ENCODE assay signal across 8 cellular contexts in the genomic region with DNA sequence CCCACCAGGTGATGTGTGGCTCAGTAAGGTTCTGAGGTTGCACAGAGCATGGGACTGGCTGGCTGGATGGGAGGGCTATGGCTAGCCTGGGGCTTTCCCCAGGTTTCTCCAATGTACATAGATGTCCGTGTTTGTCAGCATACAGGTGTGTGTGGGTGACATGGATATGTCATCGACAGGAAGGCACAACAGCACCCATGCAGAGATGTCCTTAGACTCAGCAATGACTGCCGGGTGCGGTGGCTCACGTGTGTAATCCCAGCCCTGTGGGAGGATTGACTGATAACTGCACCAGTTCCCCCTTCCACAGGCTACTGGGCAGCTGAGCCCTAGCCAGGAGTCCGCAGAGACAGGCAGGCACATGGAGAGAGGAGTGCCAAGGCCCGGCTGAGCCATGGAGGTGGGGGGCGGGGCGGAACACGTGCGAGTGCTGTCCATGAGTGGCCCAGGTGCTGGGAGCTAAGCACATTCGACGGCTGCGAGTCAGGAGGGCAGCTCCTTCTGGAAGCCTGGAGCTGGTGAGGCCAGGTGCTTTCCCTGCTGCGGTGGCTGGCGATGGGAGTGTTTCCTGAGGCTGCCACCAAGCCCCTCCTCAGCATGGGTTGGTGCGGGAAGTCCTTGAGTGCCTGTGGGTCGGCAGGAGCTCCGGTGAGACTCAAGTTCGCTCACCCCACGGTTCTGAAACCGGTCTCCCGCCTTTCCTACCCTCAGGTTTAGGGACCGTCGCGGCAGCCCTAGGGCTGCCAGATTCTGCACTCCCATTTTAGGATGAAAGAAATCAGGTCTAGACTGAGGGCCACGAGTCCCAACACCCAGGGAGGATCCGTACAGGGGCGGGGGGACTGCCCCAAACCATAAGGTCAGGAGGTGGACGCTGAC. TPM values are rescaled to one million over a fixed set of nuclear protein-coding genes. Genes with fewer than 3 reads are reported as not detected.
A peak's percentile ranks its signal among the peaks of the same experiment; 100 is the strongest.
DNase-seq lines count a peak whose midpoint lies in the region; ATAC-seq and TF ChIP-seq lines count a peak whose summit lies in the region.

No MANE protein-coding gene starts in this region.

- no peaks in the 10 kb centered on the region for H3K9me2 ChIP-seq in SK-N-SH

- H2AFZ ChIP-seq in SK-N-SH (ENCODE audit: low read depth): peak overlapping the region; percentile 91

- H3K4me2 ChIP-seq in SK-N-SH: peak overlapping the region; percentile 99

- no peaks in the 10 kb centered on the region for H3K27me3 ChIP-seq in SK-N-SH (ENCODE audit: insufficient read depth)

- H3K36me3 Mint-ChIP-seq in memory B cell: no peaks in the 10 kb centered on the region
- peaks cover 7% of the 10 kb centered on the region for H3K36me3 Mint-ChIP-seq in stimulated activated naive CD8-positive, alpha-beta T cell treated with anti-CD3 and anti-CD28 coated beads, Interleukin-15, Interleukin-2, amounts not matched to agents 100 ng/mL and 50 ng/mL, for 24 hours (ENCODE audit: low read depth)

- TF ChIP-seq RAD21 in SK-N-SH (IDR thresholded peaks at IDR 0.05; ENCODE audit: low read length): no peak

- DNase-seq in HT1080 (ENCODE audit: low read depth) (peak; percentile 15), SK-N-SH (no peak), memory B cell (ENCODE audit: low spot score in 2 of 2) (peak in 1 of 2 donors; percentile 30), AG08395 (ENCODE audit: low spot score) (no peak), NCI-H2081 treated with DMSO at 0.1 percent for 48 hours (lab: John Stamatoyannopoulos, UW) (no peak)

- peak overlapping the region; percentile 65 to 83; a peak in 3 of 4 replicates for H3K27ac ChIP-seq in SK-N-SH (ENCODE audit: low read depth in 2 of 2, low read length in 1 of 2)
- H3K27ac ChIP-seq in cingulate gyrus (ENCODE audit: low read depth, low read length): peak overlapping the region; percentile 84

- 50% methylated on average over 27 of the region's 30 CpGs for WGBS in SK-N-SH (ENCODE audit: low lambda C conversion rate)

- H3K9me3 Mint-ChIP-seq in memory B cell: no peaks in the 10 kb centered on the region
- H3K9me3 Mint-ChIP-seq in stimulated activated naive CD8-positive, alpha-beta T cell treated with anti-CD3 and anti-CD28 coated beads, Interleukin-15, Interleukin-2, amounts not matched to agents 100 ng/mL and 50 ng/mL, for 24 hours: no peaks in the 10 kb centered on the region

- ATAC-seq in GM18907 (IDR thresholded peaks at IDR 0.05; ENCODE audit: unreplicated experiment) (peak; percentile 11), memory B cell (ENCODE audit: low read depth) (peak; percentile 5)

- peaks cover 20% of the 10 kb centered on the region for H3K4me1 Mint-ChIP-seq in memory B cell
- H3K4me1 Mint-ChIP-seq in stimulated activated naive CD8-positive, alpha-beta T cell treated with anti-CD3 and anti-CD28 coated beads, Interleukin-15, Interleukin-2, amounts not matched to agents 100 ng/mL and 50 ng/mL, for 24 hours (ENCODE audit: low read depth): peaks cover 36% of the 10 kb centered on the region

- no peak for TF ChIP-seq EP300 in SK-N-SH (IDR thresholded peaks at IDR 0.05; ENCODE audit: borderline replicate concordance in 1 of 2, low read depth in 1 of 2, low read length in 1 of 2)

- peaks cover 4% of the 10 kb centered on the region; the same call in 1 of the 2 replicates for H3K9me3 ChIP-seq in SK-N-SH

- H3K27ac Mint-ChIP-seq in memory B cell: peak overlapping the region; percentile 96
- peak overlapping the region; percentile 95 for H3K27ac Mint-ChIP-seq in stimulated activated naive CD8-positive, alpha-beta T cell treated with anti-CD3 and anti-CD28 coated beads, Interleukin-15, Interleukin-2, amounts not matched to agents 100 ng/mL and 50 ng/mL, for 24 hours

- peaks cover 10 to 18% of the 10 kb centered on the region in 2 experiments; a peak in 2 of 4 replicates for H3K4me1 ChIP-seq in SK-N-SH (ENCODE audit: control insufficient read depth in 1 of 2, insufficient read depth in 2 of 2, low read depth in 1 of 2, low read length in 1 of 2)

- H3K36me3 ChIP-seq in SK-N-SH (replicated peaks in 1 of 2; ENCODE audit: control insufficient read depth in 1 of 2, insufficient read depth in 2 of 2, low read length in 1 of 2): peaks cover 11 to 15% of the 10 kb centered on the region in 2 experiments

- peaks cover 26% of the 10 kb centered on the region for H3K79me2 ChIP-seq in SK-N-SH (ENCODE audit: insufficient read depth)

- H3K27me3 Mint-ChIP-seq in memory B cell: peaks cover 2% of the 10 kb centered on the region
- no peaks in the 10 kb centered on the region for H3K27me3 Mint-ChIP-seq in stimulated activated naive CD8-positive, alpha-beta T cell treated with anti-CD3 and anti-CD28 coated beads, Interleukin-15, Interleukin-2, amounts not matched to agents 100 ng/mL and 50 ng/mL, for 24 hours

- peak overlapping the region; percentile 69 to 95 for H3K4me3 ChIP-seq in SK-N-SH (ENCODE audit: low read depth in 2 of 2, low read length in 1 of 2)

- H3K9ac ChIP-seq in SK-N-SH: peak overlapping the region; percentile 94

- no peaks in the 10 kb centered on the region for H4K20me1 ChIP-seq in SK-N-SH (ENCODE audit: insufficient read depth)

- POLR2A ChIA-PET in SK-N-SH (lab: Yijun Ruan, JAX): interaction anchor here (0.6 to 1.5 kb wide), 7 partner anchors 9 to 107 kb away, joined by 3 to 9 read pairs (median 3); partner anchors contain the start of gene PYCR1

- CTCF ChIA-PET in SK-N-SH (lab: Yijun Ruan, JAX): interaction anchor here (1.2 to 11.6 kb wide), 6 partner anchors 9 to 60 kb away, joined by 3 to 85 read pairs (median 14); partner anchors contain the start of genes CENPX, LRRC45, NOTUM and RAC3

- TF ChIP-seq CTCF in SK-N-SH (IDR thresholded peaks at IDR 0.05): no peak

- peak overlapping the region; percentile 100 for H3K4me3 Mint-ChIP-seq in memory B cell
- H3K4me3 Mint-ChIP-seq in stimulated activated naive CD8-positive, alpha-beta T cell treated with anti-CD3 and anti-CD28 coated beads, Interleukin-15, Interleukin-2, amounts not matched to agents 100 ng/mL and 50 ng/mL, for 24 hours: peak overlapping the region; percentile 94

- H3F3A ChIP-seq in SK-N-SH (replicated peaks; ENCODE audit: insufficient read depth): peaks cover 3% of the 10 kb centered on the region

TF ChIP-seq in SK-N-SH, 30 proteins besides CTCF, POLR2A, EP300 and RAD21:
- peak; percentile 73; the same call in 1 of the 2 replicates for TF ChIP-seq MXI1 (IDR thresholded peaks at IDR 0.05; ENCODE audit: low read depth, low read length)
- 0 out of 2 replicates have a peak, but pooled peaks have one; percentile 25 for TF ChIP-seq FOXJ3 (CRISPR knock-in tag; IDR thresholded peaks at IDR 0.05)
- no peak for TF ChIP-seq SIN3A (IDR thresholded peaks at IDR 0.05; ENCODE audit: borderline replicate concordance, low read depth, low read length)

RNA-seq across cellular contexts. Expression of gene ASPSCR1, which starts 0.9 kb away (rescaled TPM):
- 41.2 and 49.3 TPM in 2 replicates for total RNA-seq in HT1080 (2014; rRNA removed; shearing (Covaris generic))
- 16.9 and 20.8 TPM in 2 replicates for polyA plus RNA-seq in HT1080 (2015; cell fraction: cytosol; rRNA removed)
- 35.4 and 44.6 TPM in 2 replicates for polyA plus RNA-seq in HT1080 (2015; cell fraction: nucleus; rRNA removed)
- 27.5 and 36.2 TPM in 2 replicates for polyA plus RNA-seq in SK-N-SH (2012; rRNA removed)
- polyA plus RNA-seq in SK-N-SH (2012; cell fraction: cytosol; rRNA removed): 13.9 and 21.1 TPM in 2 replicates
- polyA plus RNA-seq in SK-N-SH (2012; cell fraction: nucleus; rRNA removed): 98.9 and 121 TPM in 2 replicates

RNA-seq across cellular contexts. Expression of gene NOTUM, which starts 15.6 kb away (rescaled TPM):
- total RNA-seq in HT1080 (2014; rRNA removed; shearing (Covaris generic)): not detected in 2 replicates
- 0.13 and 0.32 TPM in 2 replicates for polyA plus RNA-seq in HT1080 (2015; cell fraction: cytosol; rRNA removed)
- polyA plus RNA-seq in HT1080 (2015; cell fraction: nucleus; rRNA removed): 0.14 and 0.16 TPM in 2 replicates
- 0.33 and 0.36 TPM in 2 replicates for polyA plus RNA-seq in SK-N-SH (2012; rRNA removed)
- 0.09 and 0.33 TPM in 2 replicates for polyA plus RNA-seq in SK-N-SH (2012; cell fraction: cytosol; rRNA removed)
- 0.36 and 0.43 TPM in 2 replicates for polyA plus RNA-seq in SK-N-SH (2012; cell fraction: nucleus; rRNA removed)

RNA-seq across cellular contexts. Expression of gene MYADML2, which starts 29.5 kb away (rescaled TPM):
- total RNA-seq in HT1080 (2014; rRNA removed; shearing (Covaris generic)): not detected in 2 replicates
- not detected in 2 replicates for polyA plus RNA-seq in HT1080 (2015; cell fraction: cytosol; rRNA removed)
- polyA plus RNA-seq in HT1080 (2015; cell fraction: nucleus; rRNA removed): 0.10 TPM in 1 of 2 replicates, not detected in the other
- polyA plus RNA-seq in SK-N-SH (2012; rRNA removed): not detected in 2 replicates
- not detected in 2 replicates for polyA plus RNA-seq in SK-N-SH (2012; cell fraction: cytosol; rRNA removed)
- polyA plus RNA-seq in SK-N-SH (2012; cell fraction: nucleus; rRNA removed): not detected in 2 replicates

RNA-seq across cellular contexts. Expression of gene PYCR1, which starts 39.5 kb away (rescaled TPM):
- total RNA-seq in HT1080 (2014; rRNA removed; shearing (Covaris generic)): 58.8 and 67.1 TPM in 2 replicates
- 121 and 127 TPM in 2 replicates for polyA plus RNA-seq in HT1080 (2015; cell fraction: cytosol; rRNA removed)
- polyA plus RNA-seq in HT1080 (2015; cell fraction: nucleus; rRNA removed): 84.6 and 85.3 TPM in 2 replicates
- 121 and 165 TPM in 2 replicates for polyA plus RNA-seq in SK-N-SH (2012; rRNA removed)
- 52.8 and 102 TPM in 2 replicates for polyA plus RNA-seq in SK-N-SH (2012; cell fraction: cytosol; rRNA removed)
- 77.3 and 103 TPM in 2 replicates for polyA plus RNA-seq in SK-N-SH (2012; cell fraction: nucleus; rRNA removed)

RNA-seq across cellular contexts. Expression of gene CENPX, which starts 46.1 kb away (rescaled TPM):
- 97.0 and 172 TPM in 2 replicates for total RNA-seq in HT1080 (2014; rRNA removed; shearing (Covaris generic))
- 84.7 and 86.7 TPM in 2 replicates for polyA plus RNA-seq in HT1080 (2015; cell fraction: cytosol; rRNA removed)
- 55.7 and 74.0 TPM in 2 replicates for polyA plus RNA-seq in HT1080 (2015; cell fraction: nucleus; rRNA removed)
- polyA plus RNA-seq in SK-N-SH (2012; rRNA removed): 247 and 255 TPM in 2 replicates
- polyA plus RNA-seq in SK-N-SH (2012; cell fraction: cytosol; rRNA removed): 145 and 202 TPM in 2 replicates
- polyA plus RNA-seq in SK-N-SH (2012; cell fraction: nucleus; rRNA removed): 332 and 419 TPM in 2 replicates
